16 cellular contexts compared by ENCODE assay signal in the genomic region with DNA sequence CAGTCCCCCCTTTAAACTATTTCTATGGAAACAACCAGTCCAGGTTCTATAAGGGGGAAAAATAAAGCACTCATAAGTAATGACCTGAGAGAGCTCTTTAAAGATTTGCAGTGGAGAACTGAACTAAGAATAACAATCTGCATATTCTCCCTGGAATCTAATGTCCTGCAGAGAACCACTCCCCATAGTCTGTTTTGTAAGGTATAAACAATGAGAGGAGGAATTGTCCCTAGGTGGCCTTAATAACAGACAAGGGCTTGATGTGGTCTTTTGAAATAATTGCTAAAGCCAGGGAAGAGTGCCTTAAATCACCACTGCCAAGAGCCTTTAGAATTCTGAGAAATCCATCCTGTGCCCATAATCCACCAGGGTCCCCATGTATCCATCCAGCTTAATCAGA.
DNase-seq lines count a peak whose midpoint lies in the region; ATAC-seq and TF ChIP-seq lines count a peak whose summit lies in the region.
"Had no signal": no experiment of that assay in that cellular context is flagged by ENCODE, and none has a peak within 500 bp of the region (broad histone marks: within the 10 kb centered on the region; RNA-seq: fewer than 3 reads in every experiment).

No MANE protein-coding gene starts in this region.

- in situ Hi-C loops in brain microvascular endothelial cell (cut with HindIII; ENCODE audit: low pct_ligation_motif_present, low sequenced_read_pairs), result no loop called here

- peaks cover 29% of the 10 kb centered on the region for H3K9me3 Mint-ChIP-seq in WTC11
- H3K9me3 Mint-ChIP-seq in osteocyte (ENCODE audit: unreplicated experiment), result peaks cover 5% of the 10 kb centered on the region

- DNase-seq in WTC11 (ENCODE audit: low spot score) (no peak), brain pericyte (ENCODE audit: low read depth, low spot score) (peak; percentile 32), osteocyte (ENCODE audit: extremely low spot score, unreplicated experiment) (no peak), smooth muscle cell of the brain vasculature (ENCODE audit: low read depth, low spot score) (peak; percentile 49), SHP77 treated with DMSO at 0.1 percent for 48 hours (lab: John Stamatoyannopoulos, UW) (no peak), NCI-H1048 (lab: John Stamatoyannopoulos, UW) (no peak), brain microvascular endothelial cell (no peak)
- DNase-seq: ACHN; BE2C; C1 segment of cervical spinal cord; Caco-2; CD4-positive, alpha-beta T cell; GM23248; H7 had no signal

- H3K27ac Mint-ChIP-seq in WTC11 (no peak overlapping the region), osteocyte (ENCODE audit: unreplicated experiment) (peak overlapping the region; percentile 44)
- H3K27ac Mint-ChIP-seq: CD4-positive, alpha-beta T cell; IgD-negative memory B cell had no signal

- peaks cover 5% of the 10 kb centered on the region for H3K36me3 ChIP-seq in brain microvascular endothelial cell (replicated peaks)
- H3K36me3 ChIP-seq: BE2C had no signal

- CTCF ChIA-PET in WTC11 (lab: Charles Lee), result no interaction called here

- TF ChIP-seq CTCF in WTC11 (IDR thresholded peaks at IDR 0.05), result no peak
- no peak for TF ChIP-seq CTCF in osteocyte (IDR thresholded peaks at IDR 0.05)
- TF ChIP-seq CTCF in brain microvascular endothelial cell (IDR thresholded peaks at IDR 0.05; ENCODE audit: low read depth, low read length, missing control alignments), result no peak

- H3K27me3 Mint-ChIP-seq in WTC11 (ENCODE audit: low read depth), result no peaks in the 10 kb centered on the region; the same call in 1 of the 2 replicates
- no peaks in the 10 kb centered on the region for H3K27me3 Mint-ChIP-seq in osteocyte (ENCODE audit: unreplicated experiment)
- H3K27me3 Mint-ChIP-seq: CD4-positive, alpha-beta T cell; IgD-negative memory B cell had no signal

- H3K4me3 Mint-ChIP-seq in WTC11, result no peak overlapping the region
- H3K4me3 Mint-ChIP-seq in osteocyte (ENCODE audit: unreplicated experiment), result no peak overlapping the region
- H3K4me3 Mint-ChIP-seq: CD4-positive, alpha-beta T cell; IgD-negative memory B cell had no signal

- no peak overlapping the region for H3K27ac ChIP-seq in brain microvascular endothelial cell
- H3K27ac ChIP-seq: GM23248 had no signal

- no peaks in the 10 kb centered on the region for H3K27me3 ChIP-seq in brain microvascular endothelial cell (replicated peaks)
- H3K27me3 ChIP-seq: BE2C had no signal

- H3K36me3 Mint-ChIP-seq in WTC11, result peaks cover 23% of the 10 kb centered on the region
- H3K36me3 Mint-ChIP-seq in osteocyte (ENCODE audit: unreplicated experiment), result peaks cover 40% of the 10 kb centered on the region
- H3K36me3 Mint-ChIP-seq: IgD-negative memory B cell had no signal

- POLR2A ChIA-PET in WTC11 (lab: Charles Lee), result no interaction called here

- ATAC-seq in WTC11, result peak; percentile 72
- ATAC-seq: HepG2 had no signal

- no peak overlapping the region for H3K4me3 ChIP-seq in brain microvascular endothelial cell (ENCODE audit: low read depth, low read length)
- H3K4me3 ChIP-seq: GM23248 had no signal

- H3K4me1 Mint-ChIP-seq in WTC11, result peaks cover 11% of the 10 kb centered on the region
- H3K4me1 Mint-ChIP-seq in osteocyte (ENCODE audit: unreplicated experiment), result peaks cover 37% of the 10 kb centered on the region
- H3K4me1 Mint-ChIP-seq: IgD-negative memory B cell had no signal

TF ChIP-seq in WTC11, 78 proteins besides CTCF, POLR2A, EP300 and RAD21:
- no peak for TF ChIP-seq FOXJ3 (CRISPR knock-in tag; IDR thresholded peaks at IDR 0.05; ENCODE audit: borderline replicate concordance)
- TF ChIP-seq, protein P1, sequence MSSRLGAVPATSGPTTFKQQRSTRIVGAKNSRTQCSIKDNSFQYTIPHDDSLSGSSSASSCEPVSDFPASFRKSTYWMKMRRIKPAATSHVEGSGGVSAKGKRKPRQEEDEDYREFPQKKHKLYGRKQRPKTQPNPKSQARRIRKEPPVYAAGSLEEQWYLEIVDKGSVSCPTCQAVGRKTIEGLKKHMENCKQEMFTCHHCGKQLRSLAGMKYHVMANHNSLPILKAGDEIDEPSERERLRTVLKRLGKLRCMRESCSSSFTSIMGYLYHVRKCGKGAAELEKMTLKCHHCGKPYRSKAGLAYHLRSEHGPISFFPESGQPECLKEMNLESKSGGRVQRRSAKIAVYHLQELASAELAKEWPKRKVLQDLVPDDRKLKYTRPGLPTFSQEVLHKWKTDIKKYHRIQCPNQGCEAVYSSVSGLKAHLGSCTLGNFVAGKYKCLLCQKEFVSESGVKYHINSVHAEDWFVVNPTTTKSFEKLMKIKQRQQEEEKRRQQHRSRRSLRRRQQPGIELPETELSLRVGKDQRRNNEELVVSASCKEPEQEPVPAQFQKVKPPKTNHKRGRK (CRISPR knock-in tag; IDR thresholded peaks at IDR 0.05; ENCODE audit: borderline replicate concordance), result no peak

Comparison
In these comparisons a context has a peak if more than half of its experiments do, and no peak if none do; other contexts are left out.
1. DNase-seq: peak in brain pericyte (single experiment) and smooth muscle cell of the brain vasculature (single experiment); none in WTC11 (single experiment), osteocyte (single experiment), SHP77 treated with DMSO at 0.1 percent for 48 hours (single experiment), NCI-H1048 (single experiment) and brain microvascular endothelial cell (single experiment).